ENCODE assay signal across 15 cellular contexts in genomic region chr2:226376516-226377180, GRCh38.
"Had no signal": no experiment of that assay in that cellular context is flagged by ENCODE, and none has a peak within 500 bp of the region (broad histone marks: within the 10 kb centered on the region; RNA-seq: fewer than 3 reads in every experiment).

No MANE protein-coding gene starts in this region.

- H3K4me2 ChIP-seq: smooth muscle cell had no signal

- H3K9me3 Mint-ChIP-seq: activated T-helper 17 cell treated with anti-CD3 and anti-CD28 coated beads, Interleukin-2, amount 50 U/mL, for 72 hours had no signal

- H3K4me3 Mint-ChIP-seq: activated T-helper 17 cell treated with anti-CD3 and anti-CD28 coated beads, Interleukin-2, amount 50 U/mL, for 72 hours; central memory CD8-positive, alpha-beta T cell; natural killer cell treated with Interleukin-12 subunit alpha and Interleukin-12 subunit beta and Interleukin-15 and Interleukin-18, amount 100 ng/mL, for 72 hours had no signal

- H3K4me3 ChIP-seq: left lung, right atrium auricular region, SJSA1, smooth muscle cell, stomach, testis had no signal

- DNase-seq: activated CD4-positive, alpha-beta T cell treated with anti-CD3 and anti-CD28 coated beads, Interleukin-2, amount 50 U/mL, for 4 hours; activated CD4-positive, CD25-positive, alpha-beta regulatory T cell treated with anti-CD3 and anti-CD28 coated beads, Interleukin-2, amount 50 U/mL, for 72 hours; activated naive CD4-positive, alpha-beta T cell treated with Interleukin-2 at 50 U/mL for 16 hours; effector CD8-positive, alpha-beta T cell; left lung; nucleus accumbens; stomach; testis had no signal

- ATAC-seq: activated T-helper 17 cell treated with anti-CD3 and anti-CD28 coated beads, Interleukin-2, amount 50 U/mL, for 72 hours; left lung; natural killer cell treated with Interleukin-12 subunit alpha and Interleukin-12 subunit beta and Interleukin-15 and Interleukin-18, amount 100 ng/mL, for 72 hours had no signal

- H3K9me3 ChIP-seq: left lung, right atrium auricular region, SJSA1, stomach, testis had no signal

- H3K36me3 ChIP-seq: left lung, right atrium auricular region, SJSA1, stomach had no signal

- H3K36me3 Mint-ChIP-seq: natural killer cell treated with Interleukin-12 subunit alpha and Interleukin-12 subunit beta and Interleukin-15 and Interleukin-18, amount 100 ng/mL, for 72 hours had no signal

- H3K27me3 ChIP-seq: left lung, right atrium auricular region, SJSA1, stomach, testis had no signal

- H3K4me1 Mint-ChIP-seq: activated T-helper 17 cell treated with anti-CD3 and anti-CD28 coated beads, Interleukin-2, amount 50 U/mL, for 72 hours; central memory CD8-positive, alpha-beta T cell had no signal

- H3K4me1 ChIP-seq: left lung, right atrium auricular region, testis had no signal

- H3K27ac Mint-ChIP-seq: activated T-helper 17 cell treated with anti-CD3 and anti-CD28 coated beads, Interleukin-2, amount 50 U/mL, for 72 hours; natural killer cell treated with Interleukin-12 subunit alpha and Interleukin-12 subunit beta and Interleukin-15 and Interleukin-18, amount 100 ng/mL, for 72 hours; progenitor cell of endocrine pancreas had no signal

- H3K27ac ChIP-seq: left lung, right atrium auricular region, SJSA1, stomach, testis had no signal
